ENCODE assay signal across 8 cellular contexts in genomic region chr14:105248368-105249174, GRCh38.
A peak's percentile ranks its signal among the peaks of the same experiment; 100 is the strongest.
DNase-seq lines count a peak whose midpoint lies in the region; ATAC-seq lines count a peak whose summit lies in the region.

BTBD6 (plus strand) TSS chr14:105248533; CDS start chr14:105248712, 179 bp downstream.

- peak; percentile 65 for ATAC-seq in HG02943 (IDR thresholded peaks at IDR 0.05; ENCODE audit: low read depth, unreplicated experiment)

- DNase-seq in NCI-H524 (lab: John Stamatoyannopoulos, UW) (peak; percentile 65 to 89), NCI-H524 treated with DMSO at 0.1 percent for 48 hours (lab: John Stamatoyannopoulos, UW) (no peak), NCI-H2107 (lab: John Stamatoyannopoulos, UW) (peak; percentile 62), iris pigment epithelial cell (ENCODE audit: low read depth) (peak; percentile 88)
- DNase-seq in activated CD4-positive, CD25-positive, alpha-beta regulatory T cell (lab: John Stamatoyannopoulos, UW): peak; percentile 71 to 85 (median 80)
- DNase-seq in central memory CD4-positive, alpha-beta T cell: peak; percentile 87
- DNase-seq in stimulated activated CD4-positive, alpha-beta T cell treated with anti-CD3 and anti-CD28 coated beads, Interleukin-15, amount 100 ng/mL, for 1 hour (ENCODE audit: low read depth in 1 of 2, low spot score in 1 of 2): peak; percentile 76 to 85
